9 cellular contexts compared by ENCODE assay signal in genomic region chr12:71661977-71662522, GRCh38. TPM values are rescaled to one million over a fixed set of nuclear protein-coding genes. Genes with fewer than 3 reads are reported as not detected.
A peak's percentile ranks its signal among the peaks of the same experiment; 100 is the strongest.
DNase-seq lines count a peak whose midpoint lies in the region; ATAC-seq and TF ChIP-seq lines count a peak whose summit lies in the region.
"Had no signal": no experiment of that assay in that cellular context is flagged by ENCODE, and none has a peak within 500 bp of the region (broad histone marks: within the 10 kb centered on the region; RNA-seq: fewer than 3 reads in every experiment).

No MANE protein-coding gene starts in this region.

- TF ChIP-seq POLR2A in GM18505 (IDR thresholded peaks at IDR 0.05; ENCODE audit: borderline replicate concordance, extremely low read depth, insufficient read depth, insufficient read length), result no peak

- CTCF ChIA-PET in activated CD4-positive, alpha-beta memory T cell treated with anti-CD3 and anti-CD28 coated beads, Interleukin-2, amount 10 ng/mL, durations not matched to agents 7 days and 5 days (lab: Charles Lee), result interaction anchor here (1.5 to 3.4 kb wide), 5 partner anchors 23 to 178 kb away, joined by 6 to 46 read pairs (median 18); partner anchors contain the start of genes RAB21, TBC1D15 and TMEM19

- POLR2A ChIA-PET in activated CD4-positive, alpha-beta memory T cell treated with anti-CD3 and anti-CD28 coated beads, Interleukin-2, amount 10 ng/mL, durations not matched to agents 7 days and 5 days (lab: Charles Lee), result interaction anchor here (1.3 to 4.9 kb wide), 12 partner anchors 8 to 177 kb away, joined by 4 to 218 read pairs (median 20); partner anchors contain the start of genes RAB21, TBC1D15 and TMEM19

- ATAC-seq in GM18505 (IDR thresholded peaks at IDR 0.05; ENCODE audit: unreplicated experiment) (no peak), GM18907 (IDR thresholded peaks at IDR 0.05; ENCODE audit: unreplicated experiment) (no peak)

- peaks cover 13% of the 10 kb centered on the region for H3K36me3 ChIP-seq in smooth muscle cell (ENCODE audit: low read depth)

- H3K4me1 ChIP-seq in smooth muscle cell (ENCODE audit: low read depth), result peaks cover 32% of the 10 kb centered on the region

- H3K9me3 Mint-ChIP-seq in activated CD4-positive, alpha-beta memory T cell treated with anti-CD3 and anti-CD28 coated beads, Interleukin-2, amount 10 ng/mL, durations not matched to agents 7 days and 5 days, result no peaks in the 10 kb centered on the region

- peaks cover 45% of the 10 kb centered on the region for H3K4me1 Mint-ChIP-seq in activated CD4-positive, alpha-beta memory T cell treated with anti-CD3 and anti-CD28 coated beads, Interleukin-2, amount 10 ng/mL, durations not matched to agents 7 days and 5 days

- no peaks in the 10 kb centered on the region for H3K9me3 ChIP-seq in smooth muscle cell (replicated peaks; ENCODE audit: low read depth)

- no peaks in the 10 kb centered on the region for H3K27me3 Mint-ChIP-seq in activated CD4-positive, alpha-beta memory T cell treated with anti-CD3 and anti-CD28 coated beads, Interleukin-2, amount 10 ng/mL, durations not matched to agents 7 days and 5 days

- peak overlapping the region; percentile 98 for H3K27ac ChIP-seq in smooth muscle cell (ENCODE audit: low read depth)

- no peak for TF ChIP-seq CTCF in smooth muscle cell (IDR thresholded peaks at IDR 0.05; ENCODE audit: borderline replicate concordance, insufficient read depth, poor library complexity, severe bottlenecking)

- H2AFZ ChIP-seq in smooth muscle cell (ENCODE audit: low read depth), result no peak overlapping the region

- H3K9ac ChIP-seq in smooth muscle cell (ENCODE audit: low read depth), result peak overlapping the region; percentile 99

- H3K4me3 Mint-ChIP-seq in activated CD4-positive, alpha-beta memory T cell treated with anti-CD3 and anti-CD28 coated beads, Interleukin-2, amount 10 ng/mL, durations not matched to agents 7 days and 5 days, result peak overlapping the region; percentile 93

- no peaks in the 10 kb centered on the region for H3F3A ChIP-seq in smooth muscle cell (ENCODE audit: low read depth)

- peaks cover 90% of the 10 kb centered on the region for H3K79me2 ChIP-seq in smooth muscle cell (ENCODE audit: low read depth)

- peak overlapping the region; percentile 99 for H3K27ac Mint-ChIP-seq in activated CD4-positive, alpha-beta memory T cell treated with anti-CD3 and anti-CD28 coated beads, Interleukin-2, amount 10 ng/mL, durations not matched to agents 7 days and 5 days

- no peaks in the 10 kb centered on the region for H3K27me3 ChIP-seq in smooth muscle cell (ENCODE audit: low read depth)

- H4K20me1 ChIP-seq in smooth muscle cell (ENCODE audit: low read depth), result peaks cover 55% of the 10 kb centered on the region

- peaks cover 51% of the 10 kb centered on the region for H3K36me3 Mint-ChIP-seq in activated CD4-positive, alpha-beta memory T cell treated with anti-CD3 and anti-CD28 coated beads, Interleukin-2, amount 10 ng/mL, durations not matched to agents 7 days and 5 days (ENCODE audit: low read depth)

- DNase-seq in HCEC 1CT (peak; percentile 38), hepatic stellate cell (ENCODE audit: low spot score) (peak; percentile 38), smooth muscle cell (lab: John Stamatoyannopoulos, UW; ENCODE audit: unreplicated experiment) (no peak)
- no peak for DNase-seq in activated CD4-positive, alpha-beta memory T cell treated with anti-CD3 and anti-CD28 coated beads, Interleukin-2, amount 10 ng/mL, durations not matched to agents 7 days and 5 days
- DNase-seq in stimulated activated CD4-positive, alpha-beta T cell treated with anti-CD3 and anti-CD28 coated beads, Interleukin-15, amount 100 ng/mL, for 24 hours, result no peak
- no peak for DNase-seq in activated CD8-positive, alpha-beta memory T cell treated with anti-CD3 and anti-CD28 coated beads, Interleukin-2, amount 50 U/mL, for 4 hours
- DNase-seq: NCI-H187 treated with DMSO at 0.1 percent for 48 hours had no signal

- H3K4me2 ChIP-seq in smooth muscle cell, result peak overlapping the region; percentile 97

- 11% methylated on average over 7 of the region's 7 CpGs for WGBS in smooth muscle cell (ENCODE audit: low lambda C conversion rate)

- H3K4me3 ChIP-seq in smooth muscle cell, result peak overlapping the region; percentile 96

RNA-seq across cellular contexts. Expression of gene ZFC3H1, which starts 1.6 kb away (rescaled TPM):
- 10 to 100 TPM; 64.7 to 76.8 TPM for total RNA-seq in activated CD4-positive, alpha-beta memory T cell treated with anti-CD3 and anti-CD28 coated beads, Interleukin-2, amount 10 ng/mL, durations not matched to agents 7 days and 5 days
- 52.9 and 60.2 TPM in 2 replicates for total RNA-seq in smooth muscle cell
- 17.5 and 27.3 TPM in 2 replicates for polyA plus RNA-seq in smooth muscle cell

RNA-seq across cellular contexts. Expression of gene THAP2, which starts 2.1 kb away (rescaled TPM):
- total RNA-seq in activated CD4-positive, alpha-beta memory T cell treated with anti-CD3 and anti-CD28 coated beads, Interleukin-2, amount 10 ng/mL, durations not matched to agents 7 days and 5 days, result 1 to 10 TPM; 6.4 to 7.7 TPM
- 18.1 and 33.3 TPM in 2 replicates for total RNA-seq in smooth muscle cell
- 7.9 and 8.8 TPM in 2 replicates for polyA plus RNA-seq in smooth muscle cell

RNA-seq across cellular contexts. Expression of gene TMEM19, which starts 23.8 kb away (rescaled TPM):
- 10 to 100 TPM; 15.5 to 16.1 TPM for total RNA-seq in activated CD4-positive, alpha-beta memory T cell treated with anti-CD3 and anti-CD28 coated beads, Interleukin-2, amount 10 ng/mL, durations not matched to agents 7 days and 5 days
- 11.8 and 19.6 TPM in 2 replicates for total RNA-seq in smooth muscle cell
- 7.1 and 8.3 TPM in 2 replicates for polyA plus RNA-seq in smooth muscle cell

Comparison
In these comparisons a context has a peak if more than half of its experiments do, and no peak if none do; other contexts are left out.
1. DNase-seq: peak in HCEC 1CT (single experiment) and hepatic stellate cell (single experiment); none in activated CD4-positive, alpha-beta memory T cell treated with anti-CD3 and anti-CD28 coated beads, Interleukin-2, amount 10 ng/mL, durations not matched to agents 7 days and 5 days (single experiment), smooth muscle cell (single experiment), stimulated activated CD4-positive, alpha-beta T cell treated with anti-CD3 and anti-CD28 coated beads, Interleukin-15, amount 100 ng/mL, for 24 hours (single experiment) and activated CD8-positive, alpha-beta memory T cell treated with anti-CD3 and anti-CD28 coated beads, Interleukin-2, amount 50 U/mL, for 4 hours (single experiment).